Comparison of ENCODE assay signal across 15 cellular contexts in the genomic region with DNA sequence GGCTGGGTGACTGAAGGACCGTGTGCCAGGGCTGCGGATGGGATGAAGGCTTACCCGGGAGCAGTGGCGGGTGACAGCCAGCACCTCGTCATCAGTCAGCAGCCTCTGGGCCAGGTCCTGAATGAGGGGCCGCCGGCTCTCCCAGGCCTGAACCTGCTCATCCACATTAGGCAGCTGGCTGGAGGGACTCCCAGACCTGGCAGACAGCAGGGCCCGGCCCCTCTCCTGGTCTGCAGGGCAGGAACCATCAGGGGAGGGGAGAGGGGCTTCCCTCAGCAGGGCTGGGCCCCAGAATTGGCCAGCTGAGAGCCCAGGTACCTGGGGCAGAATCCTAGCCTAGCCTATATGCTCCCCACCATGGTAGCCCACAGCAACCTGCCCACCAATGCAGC. TPM values are rescaled to one million over a fixed set of nuclear protein-coding genes. Genes with fewer than 3 reads are reported as not detected.
A peak's percentile ranks its signal among the peaks of the same experiment; 100 is the strongest.
DNase-seq lines count a peak whose midpoint lies in the region; ATAC-seq and TF ChIP-seq lines count a peak whose summit lies in the region.
"Had no signal": no experiment of that assay in that cellular context is flagged by ENCODE, and none has a peak within 500 bp of the region (broad histone marks: within the 10 kb centered on the region; RNA-seq: fewer than 3 reads in every experiment).

No MANE protein-coding gene starts in this region.

- peaks cover 27% of the 10 kb centered on the region for H3K4me1 Mint-ChIP-seq in activated T-helper 1 cell treated with anti-CD3 and anti-CD28 coated beads, Interleukin-12 subunit alpha, Interleukin-12 subunit beta, Interleukin-2, Interleukin-4 antibody, amounts not matched to agents 30 ng/mL and 10 ng/mL and 1 ng/mL, durations not matched to agents 14 hours and 24 hours and 36 hours (ENCODE audit: low read depth)
- peaks cover 35% of the 10 kb centered on the region for H3K4me1 Mint-ChIP-seq in chondrocyte (ENCODE audit: low read depth)

- peaks cover 37% of the 10 kb centered on the region for H3K27me3 Mint-ChIP-seq in activated T-helper 1 cell treated with anti-CD3 and anti-CD28 coated beads, Interleukin-12 subunit alpha, Interleukin-12 subunit beta, Interleukin-2, Interleukin-4 antibody, amounts not matched to agents 30 ng/mL and 10 ng/mL and 1 ng/mL, durations not matched to agents 14 hours and 24 hours and 36 hours (ENCODE audit: insufficient read depth)
- peaks cover 5% of the 10 kb centered on the region for H3K27me3 Mint-ChIP-seq in chondrocyte (ENCODE audit: low read depth)

- H3K27ac ChIP-seq in AG04450 (ENCODE audit: low read depth, low read length) (peak overlapping the region; percentile 52), colonic mucosa (no peak overlapping the region)

- no peak overlapping the region for H3K9ac ChIP-seq in colonic mucosa (ENCODE audit: low read depth in 2 of 2, low read length in 2 of 2)

- DNase-seq in AG04450 (ENCODE audit: low read depth, low spot score), result no peak
- peak; percentile 36 for DNase-seq in H7
- no peak for DNase-seq in activated T-helper 1 cell treated with anti-CD3 and anti-CD28 coated beads, Interleukin-12 subunit alpha, Interleukin-12 subunit beta, Interleukin-2, Interleukin-4 antibody, amounts not matched to agents 30 ng/mL and 10 ng/mL and 1 ng/mL, durations not matched to agents 14 hours and 24 hours and 36 hours (ENCODE audit: low spot score)
- peak; percentile 75 for DNase-seq in chondrocyte (ENCODE audit: low spot score)
- no peak for DNase-seq in colonic mucosa
- DNase-seq in activated CD4-positive, alpha-beta T cell treated with anti-CD3 and anti-CD28 coated beads, Interleukin-2, amount 50 U/mL, for 4 hours, result no peak
- DNase-seq in HuH-7 (ENCODE audit: low spot score), result no peak
- DNase-seq: CD8-positive, alpha-beta T cell; COR-L47; DMS153; DMS79 treated with DMSO at 0.1 percent for 48 hours had no signal

- no peak overlapping the region for H3K4me3 ChIP-seq in AG04450 (ENCODE audit: low read depth, low read length)
- H3K4me3 ChIP-seq in H7 (ENCODE audit: insufficient read depth, low read depth, low read length), result no peak overlapping the region
- no peak overlapping the region for H3K4me3 ChIP-seq in colonic mucosa

- TF ChIP-seq CTCF in AG04450 (IDR thresholded peaks at IDR 0.05; ENCODE audit: low read depth, low read length), result no peak
- TF ChIP-seq CTCF in chondrocyte (IDR thresholded peaks at IDR 0.05), result no peak
- TF ChIP-seq CTCF in colonic mucosa (IDR thresholded peaks at IDR 0.05), result no peak

- H3K4me3 Mint-ChIP-seq in activated T-helper 1 cell treated with anti-CD3 and anti-CD28 coated beads, Interleukin-12 subunit alpha, Interleukin-12 subunit beta, Interleukin-2, Interleukin-4 antibody, amounts not matched to agents 30 ng/mL and 10 ng/mL and 1 ng/mL, durations not matched to agents 14 hours and 24 hours and 36 hours, result no peak overlapping the region
- H3K4me3 Mint-ChIP-seq in chondrocyte (ENCODE audit: unreplicated experiment), result no peak overlapping the region
- H3K4me3 Mint-ChIP-seq: B cell; CD14-positive monocyte; CD8-positive, alpha-beta T cell had no signal

- POLR2A ChIA-PET in AG04450 (lab: Yijun Ruan, JAX), result interaction anchor here (2.2 kb wide), 1 partner anchor 17 kb away, joined by 9 read pairs; no protein-coding TSS in a partner anchor

- H3K27me3 ChIP-seq in AG04450 (ENCODE audit: control insufficient read depth, insufficient read depth, low read length), result no peaks in the 10 kb centered on the region
- peaks cover 31% of the 10 kb centered on the region for H3K27me3 ChIP-seq in H7 (ENCODE audit: control insufficient read depth, insufficient read depth, low read length)
- H3K27me3 ChIP-seq in colonic mucosa, result peaks cover 5% of the 10 kb centered on the region

- intact Hi-C loops in activated T-helper 1 cell treated with anti-CD3 and anti-CD28 coated beads, Interleukin-12 subunit alpha, Interleukin-12 subunit beta, Interleukin-2, Interleukin-4 antibody, amounts not matched to agents 30 ng/mL and 10 ng/mL and 1 ng/mL, durations not matched to agents 14 hours and 24 hours and 36 hours (cut with micrococcal nuclease), result loop anchor here (5.0 kb wide), 1 partner anchor 37 kb away; no protein-coding TSS in a partner anchor
- intact Hi-C loops in colonic mucosa (cut with DNase I), result no loop called here

- H3K9me3 Mint-ChIP-seq in activated T-helper 1 cell treated with anti-CD3 and anti-CD28 coated beads, Interleukin-12 subunit alpha, Interleukin-12 subunit beta, Interleukin-2, Interleukin-4 antibody, amounts not matched to agents 30 ng/mL and 10 ng/mL and 1 ng/mL, durations not matched to agents 14 hours and 24 hours and 36 hours, result no peaks in the 10 kb centered on the region
- no peaks in the 10 kb centered on the region for H3K9me3 Mint-ChIP-seq in chondrocyte (ENCODE audit: low read depth)
- H3K9me3 Mint-ChIP-seq: CD8-positive, alpha-beta T cell had no signal

- H3K9me3 ChIP-seq in AG04450 (ENCODE audit: control insufficient read depth, insufficient read depth, low read length) (no peaks in the 10 kb centered on the region), colonic mucosa (no peaks in the 10 kb centered on the region)

- CTCF ChIA-PET in AG04450 (lab: Charles Lee), result interaction anchor here (1.0 to 6.6 kb wide), 11 partner anchors 9 to 137 kb away, joined by 3 to 271 read pairs (median 14); a partner anchor contains a TSS

- no peak for ATAC-seq in HG02852 (IDR thresholded peaks at IDR 0.05; ENCODE audit: unreplicated experiment)
- ATAC-seq: CD8-positive, alpha-beta T cell; HCT116 had no signal

- no peaks in the 10 kb centered on the region for H3K36me3 Mint-ChIP-seq in activated T-helper 1 cell treated with anti-CD3 and anti-CD28 coated beads, Interleukin-12 subunit alpha, Interleukin-12 subunit beta, Interleukin-2, Interleukin-4 antibody, amounts not matched to agents 30 ng/mL and 10 ng/mL and 1 ng/mL, durations not matched to agents 14 hours and 24 hours and 36 hours (ENCODE audit: low read depth)
- no peaks in the 10 kb centered on the region for H3K36me3 Mint-ChIP-seq in chondrocyte (ENCODE audit: low read depth)
- H3K36me3 Mint-ChIP-seq: CD14-positive monocyte; CD8-positive, alpha-beta T cell had no signal

- no peaks in the 10 kb centered on the region for H3K36me3 ChIP-seq in H7 (replicated peaks; ENCODE audit: control insufficient read depth, insufficient read depth, low read length)
- no peaks in the 10 kb centered on the region for H3K36me3 ChIP-seq in colonic mucosa

- no peaks in the 10 kb centered on the region for H3K4me1 ChIP-seq in colonic mucosa

- peak overlapping the region; percentile 15 for H3K27ac Mint-ChIP-seq in activated T-helper 1 cell treated with anti-CD3 and anti-CD28 coated beads, Interleukin-12 subunit alpha, Interleukin-12 subunit beta, Interleukin-2, Interleukin-4 antibody, amounts not matched to agents 30 ng/mL and 10 ng/mL and 1 ng/mL, durations not matched to agents 14 hours and 24 hours and 36 hours
- peak overlapping the region; percentile 70 for H3K27ac Mint-ChIP-seq in chondrocyte (ENCODE audit: unreplicated experiment)
- H3K27ac Mint-ChIP-seq: B cell; CD8-positive, alpha-beta T cell had no signal

RNA-seq across cellular contexts. Expression of a gene that starts 15.4 kb away (rescaled TPM):
- 0.27 and 0.60 TPM in 2 replicates for polyA plus RNA-seq in AG04450 (2011; rRNA removed)
- polyA minus RNA-seq in AG04450 (2011; rRNA and poly(A)+ RNA removed), result 0.26 and 0.37 TPM in 2 replicates
- total RNA-seq in H7 (2014; rRNA removed; shearing (Covaris generic)), result 2.3 and 5.1 TPM in 2 replicates
- total RNA-seq in activated T-helper 1 cell treated with anti-CD3 and anti-CD28 coated beads, Interleukin-12 subunit alpha, Interleukin-12 subunit beta, Interleukin-2, Interleukin-4 antibody, amounts not matched to agents 30 ng/mL and 10 ng/mL and 1 ng/mL, durations not matched to agents 14 hours and 24 hours and 36 hours, result 0.47 and 0.54 TPM in 2 replicates
- 1.4 to 1.8 TPM (median 1.7 TPM) in 3 replicates for total RNA-seq in chondrocyte
- under 1 TPM; 0.19 to 0.42 TPM for total RNA-seq in colonic mucosa
- polyA plus RNA-seq: CD14-positive monocyte had no signal

RNA-seq across cellular contexts. Expression of a gene that starts 15.5 kb away (rescaled TPM):
- 77.8 and 87.0 TPM in 2 replicates for polyA plus RNA-seq in AG04450 (2011; rRNA removed)
- polyA minus RNA-seq in AG04450 (2011; rRNA and poly(A)+ RNA removed), result 106 and 126 TPM in 2 replicates
- total RNA-seq in H7 (2014; rRNA removed; shearing (Covaris generic)), result 4.1 and 5.6 TPM in 2 replicates
- 34.8 and 39.0 TPM in 2 replicates for total RNA-seq in activated T-helper 1 cell treated with anti-CD3 and anti-CD28 coated beads, Interleukin-12 subunit alpha, Interleukin-12 subunit beta, Interleukin-2, Interleukin-4 antibody, amounts not matched to agents 30 ng/mL and 10 ng/mL and 1 ng/mL, durations not matched to agents 14 hours and 24 hours and 36 hours
- total RNA-seq in chondrocyte, result 92.4 to 101 TPM (median 96.9 TPM) in 3 replicates
- 10 to 100 TPM in 1 of 2 donors, 1 to 10 TPM in 1; 8.8 to 18.1 TPM for total RNA-seq in colonic mucosa

RNA-seq across cellular contexts. Expression of a gene that starts 16.0 kb away (rescaled TPM):
- 33.3 and 54.3 TPM in 2 replicates for polyA plus RNA-seq in AG04450 (2011; rRNA removed)
- 37.5 and 58.6 TPM in 2 replicates for polyA minus RNA-seq in AG04450 (2011; rRNA and poly(A)+ RNA removed)
- total RNA-seq in H7 (2014; rRNA removed; shearing (Covaris generic)), result 107 and 108 TPM in 2 replicates
- total RNA-seq in activated T-helper 1 cell treated with anti-CD3 and anti-CD28 coated beads, Interleukin-12 subunit alpha, Interleukin-12 subunit beta, Interleukin-2, Interleukin-4 antibody, amounts not matched to agents 30 ng/mL and 10 ng/mL and 1 ng/mL, durations not matched to agents 14 hours and 24 hours and 36 hours, result 22.3 TPM in 2 replicates
- total RNA-seq in chondrocyte (58.9 to 80.7 TPM (median 79.4 TPM) in 3 replicates), colonic mucosa (10 to 100 TPM; 30.8 to 36.5 TPM)

RNA-seq across cellular contexts. Expression of a gene that starts 28.2 kb away (rescaled TPM):
- 4.3 and 6.9 TPM in 2 replicates for polyA plus RNA-seq in AG04450 (2011; rRNA removed)
- polyA minus RNA-seq in AG04450 (2011; rRNA and poly(A)+ RNA removed), result 5.5 and 7.8 TPM in 2 replicates
- total RNA-seq in H7 (2014; rRNA removed; shearing (Covaris generic)), result 16.0 and 19.2 TPM in 2 replicates
- 41.1 and 42.3 TPM in 2 replicates for total RNA-seq in activated T-helper 1 cell treated with anti-CD3 and anti-CD28 coated beads, Interleukin-12 subunit alpha, Interleukin-12 subunit beta, Interleukin-2, Interleukin-4 antibody, amounts not matched to agents 30 ng/mL and 10 ng/mL and 1 ng/mL, durations not matched to agents 14 hours and 24 hours and 36 hours
- total RNA-seq in chondrocyte, result 4.8 to 6.6 TPM (median 5.4 TPM) in 3 replicates
- total RNA-seq in colonic mucosa, result 10 to 100 TPM in 1 of 2 donors, 1 to 10 TPM in 1; 4.6 to 11.4 TPM

RNA-seq across cellular contexts. Expression of a gene that starts 28.3 kb away (rescaled TPM):
- polyA plus RNA-seq in AG04450 (2011; rRNA removed), result 72.3 and 88.0 TPM in 2 replicates
- 14.0 and 20.0 TPM in 2 replicates for polyA minus RNA-seq in AG04450 (2011; rRNA and poly(A)+ RNA removed)
- 106 and 107 TPM in 2 replicates for total RNA-seq in H7 (2014; rRNA removed; shearing (Covaris generic))
- total RNA-seq in activated T-helper 1 cell treated with anti-CD3 and anti-CD28 coated beads, Interleukin-12 subunit alpha, Interleukin-12 subunit beta, Interleukin-2, Interleukin-4 antibody, amounts not matched to agents 30 ng/mL and 10 ng/mL and 1 ng/mL, durations not matched to agents 14 hours and 24 hours and 36 hours, result 61.5 and 63.2 TPM in 2 replicates
- 54.0 to 74.1 TPM (median 57.3 TPM) in 3 replicates for total RNA-seq in chondrocyte
- 100 to 1,000 TPM in 1 of 2 donors, 10 to 100 TPM in 1; 71.5 to 105 TPM for total RNA-seq in colonic mucosa

Comparison
In these comparisons a context has a peak if more than half of its experiments do, and no peak if none do; other contexts are left out.
1. DNase-seq: peak in H7 (single experiment) and chondrocyte (single experiment); none in AG04450 (single experiment), activated T-helper 1 cell treated with anti-CD3 and anti-CD28 coated beads, Interleukin-12 subunit alpha, Interleukin-12 subunit beta, Interleukin-2, Interleukin-4 antibody, amounts not matched to agents 30 ng/mL and 10 ng/mL and 1 ng/mL, durations not matched to agents 14 hours and 24 hours and 36 hours (single experiment), colonic mucosa (single experiment), activated CD4-positive, alpha-beta T cell treated with anti-CD3 and anti-CD28 coated beads, Interleukin-2, amount 50 U/mL, for 4 hours (0 of 2) and HuH-7 (single experiment).